ENCODE assay signal across 8 cellular contexts in genomic region chr17:18259621-18260331, GRCh38. TPM values are rescaled to one million over a fixed set of nuclear protein-coding genes. Genes with fewer than 3 reads are reported as not detected.
DNase-seq lines count a peak whose midpoint lies in the region; TF ChIP-seq lines count a peak whose summit lies in the region.

No MANE protein-coding gene starts in this region.

- H3K27me3 ChIP-seq in ectodermal cell (ENCODE audit: control insufficient read depth, insufficient read depth, low read length, poor library complexity, severe bottlenecking) (no peaks in the 10 kb centered on the region), neutrophil (no peaks in the 10 kb centered on the region)

- intact Hi-C loops in posterior vena cava (cut with DNase I): no loop called here

- H3K4me3 ChIP-seq in GM12865 (ENCODE audit: low read depth, low read length) (peak overlapping the region; percentile 52), ectodermal cell (ENCODE audit: insufficient read depth, low read depth, low read length) (peak overlapping the region; percentile 73), neutrophil (ENCODE audit: low read depth in 1 of 2, low read length in 1 of 2) (peak overlapping the region; percentile 76 to 98)

- peaks cover 12% of the 10 kb centered on the region for H3K36me3 ChIP-seq in ectodermal cell (ENCODE audit: control insufficient read depth, insufficient read depth, low read length)
- H3K36me3 ChIP-seq in neutrophil: peaks cover 39% of the 10 kb centered on the region

- H3K4me1 ChIP-seq in ectodermal cell (ENCODE audit: control insufficient read depth, insufficient read depth, low read length) (peaks cover 18% of the 10 kb centered on the region), neutrophil (ENCODE audit: control insufficient read depth in 1 of 2, insufficient read depth in 1 of 2, low read depth in 1 of 2, low read length in 1 of 2) (peaks cover 48 to 49% of the 10 kb centered on the region in 2 experiments)

- WGBS in ectodermal cell, 2 experiments: 78% methylated on average over 22 of the region's 22 CpGs

- DNase-seq in GM12865 (ENCODE audit: low read depth) (no peak), MV-4-11 (lab: John Stamatoyannopoulos, UW) (peak; percentile 16), NCI-H2171 (lab: John Stamatoyannopoulos, UW) (no peak), NCI-H748 (lab: John Stamatoyannopoulos, UW; ENCODE audit: unreplicated experiment) (no peak), NOMO-1 treated with dmso at 0.1 percent for 144 hours (lab: John Stamatoyannopoulos, UW; ENCODE audit: unreplicated experiment) (no peak), posterior vena cava (ENCODE audit: low spot score) (no peak)

- no peak overlapping the region for H3K27ac ChIP-seq in ectodermal cell (ENCODE audit: insufficient read depth, low read depth, low read length, poor library complexity, severe bottlenecking)
- H3K27ac ChIP-seq in neutrophil: peak overlapping the region; percentile 92

- H3K9me3 ChIP-seq in ectodermal cell (ENCODE audit: control insufficient read depth, low read length) (no peaks in the 10 kb centered on the region), neutrophil (no peaks in the 10 kb centered on the region)

- TF ChIP-seq CTCF in GM12865 (IDR thresholded peaks at IDR 0.05; ENCODE audit: insufficient read depth, low read depth, low read length, missing control alignments): no peak
- TF ChIP-seq CTCF in neutrophil (IDR thresholded peaks at IDR 0.05): no peak

RNA-seq across cellular contexts. Expression of gene MIEF2, which starts 0.7 kb away (rescaled TPM):
- 10.3 TPM for polyA plus RNA-seq in ectodermal cell (2013, experiment 1 of 4)
- 9.7 TPM for polyA plus RNA-seq in ectodermal cell (2013, experiment 2 of 4)
- 8.4 TPM for polyA plus RNA-seq in ectodermal cell (2013, experiment 3 of 4)
- 8.4 TPM for polyA plus RNA-seq in ectodermal cell (2013, experiment 4 of 4)
- total RNA-seq in posterior vena cava: 10 to 100 TPM in 1 of 2 donors, 1 to 10 TPM in 1; 7.7 to 11.3 TPM

RNA-seq across cellular contexts. Expression of gene FLII, which starts 1.2 kb away (rescaled TPM):
- polyA plus RNA-seq in ectodermal cell (2013, experiment 1 of 4): 235 TPM
- polyA plus RNA-seq in ectodermal cell (2013, experiment 2 of 4): 227 TPM
- polyA plus RNA-seq in ectodermal cell (2013, experiment 3 of 4): 168 TPM
- polyA plus RNA-seq in ectodermal cell (2013, experiment 4 of 4): 178 TPM
- 100 to 1,000 TPM; 275 to 418 TPM for total RNA-seq in posterior vena cava

RNA-seq across cellular contexts. Expression of gene LLGL1, which starts 34.3 kb away (rescaled TPM):
- polyA plus RNA-seq in ectodermal cell (2013, experiment 1 of 4): 132 TPM
- polyA plus RNA-seq in ectodermal cell (2013, experiment 2 of 4): 132 TPM
- polyA plus RNA-seq in ectodermal cell (2013, experiment 3 of 4): 111 TPM
- 119 TPM for polyA plus RNA-seq in ectodermal cell (2013, experiment 4 of 4)
- 10 to 100 TPM; 13.9 to 16.2 TPM for total RNA-seq in posterior vena cava

RNA-seq across cellular contexts. Expression of gene TOP3A, which starts 55.0 kb away (rescaled TPM):
- polyA plus RNA-seq in ectodermal cell (2013, experiment 1 of 4): 47.5 TPM
- polyA plus RNA-seq in ectodermal cell (2013, experiment 2 of 4): 58.6 TPM
- 34.0 TPM for polyA plus RNA-seq in ectodermal cell (2013, experiment 3 of 4)
- polyA plus RNA-seq in ectodermal cell (2013, experiment 4 of 4): 36.2 TPM
- total RNA-seq in posterior vena cava: 10 to 100 TPM; 23.2 to 28.3 TPM

RNA-seq across cellular contexts. Expression of gene SMCR8, which starts 55.3 kb away (rescaled TPM):
- 16.5 TPM for polyA plus RNA-seq in ectodermal cell (2013, experiment 1 of 4)
- 20.3 TPM for polyA plus RNA-seq in ectodermal cell (2013, experiment 2 of 4)
- 13.1 TPM for polyA plus RNA-seq in ectodermal cell (2013, experiment 3 of 4)
- polyA plus RNA-seq in ectodermal cell (2013, experiment 4 of 4): 14.1 TPM
- 10 to 100 TPM; 10.2 to 11.9 TPM for total RNA-seq in posterior vena cava
